ENCODE assay signal across 13 cellular contexts in genomic region chr17:15883617-15884111, GRCh38.
DNase-seq lines count a peak whose midpoint lies in the region; ATAC-seq and TF ChIP-seq lines count a peak whose summit lies in the region.
"Had no signal": no experiment of that assay in that cellular context is flagged by ENCODE, and none has a peak within 500 bp of the region (broad histone marks: within the 10 kb centered on the region; RNA-seq: fewer than 3 reads in every experiment).

No MANE protein-coding gene starts in this region.

- H3K27me3 Mint-ChIP-seq in MCF 10A (ENCODE audit: insufficient read depth, unreplicated experiment), result no peaks in the 10 kb centered on the region

- no peaks in the 10 kb centered on the region for H3K9me3 Mint-ChIP-seq in MCF 10A (ENCODE audit: unreplicated experiment)

- H3K27ac ChIP-seq in breast epithelium (no peak overlapping the region), ovary (no peak overlapping the region)
- H3K27ac ChIP-seq: gastrocnemius medialis had no signal

- H3K4me3 ChIP-seq in breast epithelium (no peak overlapping the region), fibroblast of pulmonary artery (replicated peaks; ENCODE audit: low read depth, low read length) (no peak overlapping the region), ovary (no peak overlapping the region)
- H3K4me3 ChIP-seq: gastrocnemius medialis had no signal

- no peak for ATAC-seq in GM21737 (IDR thresholded peaks at IDR 0.05; ENCODE audit: unreplicated experiment)
- ATAC-seq in GM21529 (IDR thresholded peaks at IDR 0.05; ENCODE audit: unreplicated experiment), result no peak
- ATAC-seq: gastrocnemius medialis had no signal

- 91 to 93% (median 92%) methylated on average over 8 of the region's 8 CpGs for WGBS in ovary, 3 donors

- H3K36me3 ChIP-seq in breast epithelium, result no peaks in the 10 kb centered on the region
- H3K36me3 ChIP-seq in ovary, result no peaks in the 10 kb centered on the region
- H3K36me3 ChIP-seq: gastrocnemius medialis had no signal

- intact Hi-C loops in MCF 10A (cut with micrococcal nuclease), result no loop called here
- intact Hi-C loops in breast epithelium (cut with DNase I; ENCODE audit: low total_unique reads), result no loop called here
- intact Hi-C loops in ovary (cut with DNase I), result no loop called here

- H3K4me1 ChIP-seq in breast epithelium (no peaks in the 10 kb centered on the region), ovary (ENCODE audit: insufficient read depth) (no peaks in the 10 kb centered on the region)
- H3K4me1 ChIP-seq: gastrocnemius medialis had no signal

- TF ChIP-seq POLR2A in breast epithelium (IDR thresholded peaks at IDR 0.05) (no peak), ovary (IDR thresholded peaks at IDR 0.05) (no peak)

- CTCF ChIA-PET in MCF 10A (lab: Yijun Ruan, JAX), result no interaction called here

- H3K27ac Mint-ChIP-seq in MCF 10A (ENCODE audit: low read depth, unreplicated experiment), result no peak overlapping the region
- H3K27ac Mint-ChIP-seq: B cell had no signal

- peaks cover 20% of the 10 kb centered on the region for H3K4me1 Mint-ChIP-seq in MCF 10A (ENCODE audit: insufficient read depth, unreplicated experiment)
- H3K4me1 Mint-ChIP-seq: B cell had no signal

- TF ChIP-seq CTCF in MCF 10A (IDR thresholded peaks at IDR 0.05; ENCODE audit: unreplicated experiment), result no peak
- TF ChIP-seq CTCF in breast epithelium (IDR thresholded peaks at IDR 0.05), result no peak
- TF ChIP-seq CTCF in fibroblast of pulmonary artery (IDR thresholded peaks at IDR 0.05; ENCODE audit: low read length, missing control alignments), result no peak
- TF ChIP-seq CTCF in ovary (IDR thresholded peaks at IDR 0.05), result no peak

- H3K9me3 ChIP-seq in breast epithelium (no peaks in the 10 kb centered on the region), ovary (no peaks in the 10 kb centered on the region)
- H3K9me3 ChIP-seq: gastrocnemius medialis had no signal

- POLR2A ChIA-PET in MCF 10A (lab: Yijun Ruan, JAX), result no interaction called here

- H3K27me3 ChIP-seq in breast epithelium (no peaks in the 10 kb centered on the region), ovary (no peaks in the 10 kb centered on the region)
- H3K27me3 ChIP-seq: gastrocnemius medialis had no signal

- no peak for TF ChIP-seq EP300 in ovary (IDR thresholded peaks at IDR 0.05)

- H3K4me3 Mint-ChIP-seq in MCF 10A (ENCODE audit: unreplicated experiment), result no peak overlapping the region
- H3K4me3 Mint-ChIP-seq: B cell had no signal

- no peaks in the 10 kb centered on the region for H3K36me3 Mint-ChIP-seq in MCF 10A (ENCODE audit: insufficient read depth, unreplicated experiment)

- DNase-seq in MCF 10A (ENCODE audit: unreplicated experiment) (peak; percentile 75), breast epithelium (ENCODE audit: low spot score in 2 of 2) (no peak), SIG-M5 (lab: John Stamatoyannopoulos, UW) (peak; percentile 22), fibroblast of pulmonary artery (ENCODE audit: low read depth) (peak; percentile 86), ovary (no peak)
- no peak for DNase-seq in stimulated activated naive CD4-positive, alpha-beta T cell (lab: John Stamatoyannopoulos, UW)
- DNase-seq: activated CD4-positive, CD25-positive, alpha-beta regulatory T cell treated with anti-CD3 and anti-CD28 coated beads, Interleukin-2, amount 50 U/mL, for 72 hours; gastrocnemius medialis; NCI-H1105; RPMI8226 had no signal

- BruUV-seq in MCF 10A (replicated peaks; lab: Mats Ljungman, UMichigan), result no TSS peak

Comparison
In these comparisons a context has a peak if more than half of its experiments do, and no peak if none do; other contexts are left out.
1. DNase-seq: peak in MCF 10A (single experiment), SIG-M5 (single experiment) and fibroblast of pulmonary artery (single experiment); none in breast epithelium (0 of 2), ovary (0 of 5) and stimulated activated naive CD4-positive, alpha-beta T cell (0 of 6).